ENCODE assay signal across 9 cellular contexts in the genomic region with DNA sequence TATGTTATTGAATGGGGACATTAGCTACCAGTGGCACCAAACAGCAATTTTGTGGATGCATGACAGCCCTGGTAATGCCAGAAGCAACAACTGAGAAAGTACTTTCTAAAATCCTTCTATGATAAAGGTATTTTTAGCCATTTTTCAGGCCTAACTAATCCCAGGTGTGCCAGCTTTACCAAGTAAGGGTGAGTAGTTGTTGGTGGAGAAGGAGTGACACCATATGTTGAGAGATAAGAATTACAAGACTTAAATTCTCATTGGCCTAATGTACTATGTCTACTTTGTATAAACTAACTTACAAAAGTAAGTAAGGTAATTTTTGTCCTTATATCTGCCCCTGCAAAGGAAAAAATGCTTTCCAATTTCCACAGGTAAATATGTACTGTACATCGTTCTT. TPM values are rescaled to one million over a fixed set of nuclear protein-coding genes. Genes with fewer than 3 reads are reported as not detected.
DNase-seq lines count a peak whose midpoint lies in the region; ATAC-seq, FAIRE-seq and TF ChIP-seq lines count a peak whose summit lies in the region.
"Had no signal": no experiment of that assay in that cellular context is flagged by ENCODE, and none has a peak within 500 bp of the region (broad histone marks: within the 10 kb centered on the region; RNA-seq: fewer than 3 reads in every experiment).

No MANE protein-coding gene starts in this region.

- H3K4me3 ChIP-seq in MM.1S (ENCODE audit: low read length) = no peak overlapping the region
- H3K4me3 ChIP-seq in mammary epithelial cell (replicated peaks in 1 of 3; ENCODE audit: insufficient read depth in 1 of 3, low read depth in 2 of 3, low read length in 3 of 3) = no peak overlapping the region
- no peak overlapping the region for H3K4me3 ChIP-seq in pancreas
- no peak overlapping the region for H3K4me3 ChIP-seq in CD4-positive, alpha-beta memory T cell (ENCODE audit: low read length in 2 of 2)

- in situ Hi-C loops in mammary epithelial cell (cut with MboI; ENCODE audit: low sequenced_read_pairs in 2 of 2) = loop anchor here (10.0 to 25.0 kb wide), 5 partner anchors 169 to 794 kb away; partner anchors contain the start of genes ARHGAP31 (in 1 of the 2) and TEX55 (in 1 of the 2)

- no peak overlapping the region for H3K27ac ChIP-seq in MM.1S (ENCODE audit: low read length)
- H3K27ac ChIP-seq in mammary epithelial cell (ENCODE audit: insufficient read depth, low read depth, low read length) = no peak overlapping the region
- H3K27ac ChIP-seq in pancreas = no peak overlapping the region
- H3K27ac ChIP-seq in CD4-positive, alpha-beta memory T cell (ENCODE audit: low read depth, low read length) = no peak overlapping the region
- H3K27ac ChIP-seq: neutrophil had no signal

- POLR2A ChIA-PET in CD4-positive, alpha-beta memory T cell (lab: Charles Lee; ENCODE audit: partially characterized antibody) = no interaction called here

- H3K9me3 Mint-ChIP-seq in activated T-cell treated with anti-CD3 and anti-CD28 coated beads, Interleukin-2, amount 50 U/mL, for 4 hours = no peaks in the 10 kb centered on the region
- no peaks in the 10 kb centered on the region for H3K9me3 Mint-ChIP-seq in CD4-positive, alpha-beta memory T cell

- H4K20me1 ChIP-seq in MM.1S (ENCODE audit: insufficient read depth, low read length) (no peaks in the 10 kb centered on the region), mammary epithelial cell (ENCODE audit: insufficient read depth, low read length) (no peaks in the 10 kb centered on the region)

- TF ChIP-seq CTCF in MM.1S (IDR thresholded peaks at IDR 0.05; ENCODE audit: low read length) (peak; percentile 65), mammary epithelial cell (conservative IDR thresholded peaks at IDR 0.05 in 1 of 2, IDR thresholded peaks at IDR 0.05 in 1 of 2; ENCODE audit: extremely low read depth in 1 of 2, insufficient read depth in 1 of 2, low read depth in 1 of 2, low read length in 2 of 2) (peak; percentile 47 to 61), pancreas (IDR thresholded peaks at IDR 0.05) (no peak)

- no peaks in the 10 kb centered on the region for H3K36me3 Mint-ChIP-seq in activated T-cell treated with anti-CD3 and anti-CD28 coated beads, Interleukin-2, amount 50 U/mL, for 4 hours (ENCODE audit: insufficient read depth)
- peaks cover 0 to 4% of the 10 kb centered on the region in 2 donors for H3K36me3 Mint-ChIP-seq in CD4-positive, alpha-beta memory T cell

- H3K9me2 ChIP-seq in MM.1S (replicated peaks; ENCODE audit: insufficient read depth, low read length) = no peaks in the 10 kb centered on the region

- no peak overlapping the region for H2AFZ ChIP-seq in MM.1S (ENCODE audit: low read length)
- no peak overlapping the region for H2AFZ ChIP-seq in mammary epithelial cell (ENCODE audit: low read depth, low read length)

- H3K4me1 Mint-ChIP-seq in activated T-cell treated with anti-CD3 and anti-CD28 coated beads, Interleukin-2, amount 50 U/mL, for 4 hours (ENCODE audit: low read depth) = peaks cover 11% of the 10 kb centered on the region
- peaks cover 9 to 14% (median 12%) of the 10 kb centered on the region in 4 donors for H3K4me1 Mint-ChIP-seq in CD4-positive, alpha-beta memory T cell

- H3K27me3 ChIP-seq in MM.1S (replicated peaks; ENCODE audit: insufficient read depth, low read length) (no peaks in the 10 kb centered on the region), mammary epithelial cell (ENCODE audit: insufficient read depth, low read length) (no peaks in the 10 kb centered on the region), pancreas (no peaks in the 10 kb centered on the region)
- no peaks in the 10 kb centered on the region for H3K27me3 ChIP-seq in CD4-positive, alpha-beta memory T cell (ENCODE audit: insufficient read depth, low read length)
- H3K27me3 ChIP-seq: neutrophil had no signal

- ATAC-seq in GM18870 (IDR thresholded peaks at IDR 0.05; ENCODE audit: unreplicated experiment) = peak; percentile 34
- ATAC-seq in pancreas = peak in 1 of 4 donors; percentile 17
- ATAC-seq in activated T-cell treated with anti-CD3 and anti-CD28 coated beads, Interleukin-2, amount 50 U/mL, for 4 hours = no peak
- ATAC-seq in HG03095 (IDR thresholded peaks at IDR 0.05; ENCODE audit: unreplicated experiment) = no peak

- no TSS peak for BruUV-seq in mammary epithelial cell (replicated peaks; lab: Mats Ljungman, UMichigan)

- no peak overlapping the region for H3K27ac Mint-ChIP-seq in CD4-positive, alpha-beta memory T cell

- DNase-seq in COR-L47 (lab: John Stamatoyannopoulos, UW) (peak; percentile 33), MM.1S (peak; percentile 67), mammary epithelial cell (peak; percentile 28), pancreas (no peak)
- DNase-seq in activated T-cell treated with anti-CD3 and anti-CD28 coated beads, Interleukin-2, amount 50 U/mL, for 4 hours = no peak
- no peak for DNase-seq in CD4-positive, alpha-beta memory T cell

- H3K79me2 ChIP-seq in MM.1S (ENCODE audit: low read length) = peaks cover 5% of the 10 kb centered on the region
- H3K79me2 ChIP-seq in mammary epithelial cell (ENCODE audit: insufficient read depth, low read length) = peaks cover 5% of the 10 kb centered on the region

- CTCF ChIA-PET in mammary epithelial cell (lab: Charles Lee; ENCODE audit: low non-redundant PET) = interaction anchor here (0.7 to 0.8 kb wide), 2 partner anchors 157 to 440 kb away, joined by 3 to 4 read pairs; no protein-coding TSS in a partner anchor
- CTCF ChIA-PET in CD4-positive, alpha-beta memory T cell (lab: Charles Lee; ENCODE audit: partially characterized antibody) = interaction anchor here (0.7 to 4.4 kb wide), 12 partner anchors 9 to 798 kb away, joined by 3 to 42 read pairs (median 4); partner anchors contain the start of genes ARHGAP31, B4GALT4, POGLUT1 and TEX55

- dilution Hi-C loops in mammary epithelial cell (cut with HindIII; ENCODE audit: low sequenced_read_pairs) = no loop called here

- no peak overlapping the region for H3K9ac ChIP-seq in MM.1S (ENCODE audit: low read length)
- H3K9ac ChIP-seq in mammary epithelial cell (ENCODE audit: insufficient read depth, low read length) = no peak overlapping the region

- WGBS in mammary epithelial cell (ENCODE audit: low coverage, missing lambda C conversion rate) = 41% methylated on average over 1 of the region's 1 CpG
- 32 to 48% methylated on average over 1 of the region's 1 CpG for WGBS in pancreas, 2 donors

- no peaks in the 10 kb centered on the region for H3K27me3 Mint-ChIP-seq in activated T-cell treated with anti-CD3 and anti-CD28 coated beads, Interleukin-2, amount 50 U/mL, for 4 hours (ENCODE audit: low read depth)
- peaks cover 0 to 1% of the 10 kb centered on the region in 2 donors for H3K27me3 Mint-ChIP-seq in CD4-positive, alpha-beta memory T cell

- peaks cover 4% of the 10 kb centered on the region for H3K4me1 ChIP-seq in MM.1S (ENCODE audit: low read length)
- H3K4me1 ChIP-seq in mammary epithelial cell (ENCODE audit: insufficient read depth, low read length) = peaks cover 6% of the 10 kb centered on the region
- peaks cover 0 to 6% (median 3%) of the 10 kb centered on the region in 3 donors for H3K4me1 ChIP-seq in pancreas
- peaks cover 10% of the 10 kb centered on the region for H3K4me1 ChIP-seq in CD4-positive, alpha-beta memory T cell (ENCODE audit: insufficient read depth, low read length)

- H3K4me2 ChIP-seq in MM.1S (ENCODE audit: low read depth, low read length) (no peak overlapping the region), mammary epithelial cell (ENCODE audit: insufficient read depth, low read depth, low read length) (no peak overlapping the region)

- intact Hi-C loops in mammary epithelial cell (cut with micrococcal nuclease) = loop anchor here (1.0 to 5.0 kb wide), 6 partner anchors 62 to 582 kb away; no protein-coding TSS in a partner anchor
- intact Hi-C loops in pancreas (cut with DNase I) = no loop called here
- intact Hi-C loops in CD4-positive, alpha-beta memory T cell (cut with micrococcal nuclease) = loop anchor here (1.0 to 2.0 kb wide), 2 partner anchors 406 to 582 kb away; no protein-coding TSS in a partner anchor

- H3K36me3 ChIP-seq in MM.1S (replicated peaks; ENCODE audit: insufficient read depth, low read length) = no peaks in the 10 kb centered on the region
- no peaks in the 10 kb centered on the region for H3K36me3 ChIP-seq in mammary epithelial cell (ENCODE audit: insufficient read depth, low read length)
- H3K36me3 ChIP-seq in pancreas = no peaks in the 10 kb centered on the region
- H3K36me3 ChIP-seq in CD4-positive, alpha-beta memory T cell (ENCODE audit: insufficient read depth, low read length) = no peaks in the 10 kb centered on the region
- H3K36me3 ChIP-seq: neutrophil had no signal

- no peak overlapping the region for H3K4me3 Mint-ChIP-seq in activated T-cell treated with anti-CD3 and anti-CD28 coated beads, Interleukin-2, amount 50 U/mL, for 4 hours
- H3K4me3 Mint-ChIP-seq in CD4-positive, alpha-beta memory T cell = no peak overlapping the region

- peaks cover 6% of the 10 kb centered on the region for H3F3A ChIP-seq in MM.1S (ENCODE audit: insufficient read depth, low read length)

- peak; percentile 47 for FAIRE-seq in pancreas (lab: Jason Lieb, UNC)

- H3K9me3 ChIP-seq in MM.1S (replicated peaks; ENCODE audit: insufficient read depth, low read length) (no peaks in the 10 kb centered on the region), mammary epithelial cell (replicated peaks; ENCODE audit: insufficient read depth, low read length) (no peaks in the 10 kb centered on the region), pancreas (no peaks in the 10 kb centered on the region)
- no peaks in the 10 kb centered on the region for H3K9me3 ChIP-seq in CD4-positive, alpha-beta memory T cell (ENCODE audit: control insufficient read depth in 1 of 2, low read length in 2 of 2)
- H3K9me3 ChIP-seq: neutrophil had no signal

RNA-seq across cellular contexts. Expression of gene COX17, which starts 4.1 kb away (rescaled TPM):
- 10 to 100 TPM; 11.3 to 41.1 TPM for total RNA-seq in mammary epithelial cell
- 39.9 TPM for polyA plus RNA-seq in mammary epithelial cell
- polyA minus RNA-seq in mammary epithelial cell = 3.2 TPM
- 10 to 100 TPM; 13.6 to 24.6 (median 18.6) TPM for total RNA-seq in pancreas
- polyA plus RNA-seq in pancreas = 100 to 1,000 TPM; 118 to 124 TPM
- 100 to 1,000 TPM in 2 of 3 donors, 10 to 100 TPM in 1; 94.7 to 118 (median 106) TPM for total RNA-seq in activated T-cell treated with anti-CD3 and anti-CD28 coated beads, Interleukin-2, amount 50 U/mL, for 4 hours
- total RNA-seq in CD4-positive, alpha-beta memory T cell = 10 to 100 TPM; 46.1 to 48.9 TPM
- polyA plus RNA-seq in CD4-positive, alpha-beta memory T cell = 10 to 100 TPM; 78.4 to 88.2 TPM

RNA-seq across cellular contexts. Expression of gene POPDC2, which starts 20.9 kb away (rescaled TPM):
- total RNA-seq in mammary epithelial cell (1 to 10 TPM in 1 of 2 donors, under 1 TPM in 1; 0.31 to 1.0 TPM), pancreas (1 to 10 TPM in 3 of 6 donors, under 1 TPM in 3; 0.52 to 3.3 (median 1.0) TPM)
- polyA plus RNA-seq in mammary epithelial cell (0.12 TPM), pancreas (1 to 10 TPM; 4.0 to 6.7 TPM)
- polyA minus RNA-seq in mammary epithelial cell = not detected
- 1 to 10 TPM in 2 of 3 donors, under 1 TPM in 1; 0.84 to 2.3 (median 2.0) TPM for total RNA-seq in activated T-cell treated with anti-CD3 and anti-CD28 coated beads, Interleukin-2, amount 50 U/mL, for 4 hours
- 1 to 10 TPM; 7.3 to 7.4 TPM for total RNA-seq in CD4-positive, alpha-beta memory T cell
- 1 to 10 TPM; 2.0 to 2.6 TPM for polyA plus RNA-seq in CD4-positive, alpha-beta memory T cell

RNA-seq across cellular contexts. Expression of gene CFAP91, which starts 21.5 kb away (rescaled TPM):
- total RNA-seq in mammary epithelial cell (under 1 TPM in 1 of 2 donors, not detected in 1; 0.17 TPM), pancreas (10 to 100 TPM in 4 of 6 donors, 1 to 10 TPM in 2; 8.6 to 20.9 (median 13.3) TPM)
- polyA plus RNA-seq in mammary epithelial cell (0.07 TPM), pancreas (10 to 100 TPM in 1 of 2 donors, 1 to 10 TPM in 1; 9.2 to 14.9 TPM)
- polyA minus RNA-seq in mammary epithelial cell = not detected
- total RNA-seq in activated T-cell treated with anti-CD3 and anti-CD28 coated beads, Interleukin-2, amount 50 U/mL, for 4 hours = under 1 TPM; 0.16 to 0.29 (median 0.25) TPM
- under 1 TPM in 1 of 2 experiments, not detected in 1; 0.58 TPM for total RNA-seq in CD4-positive, alpha-beta memory T cell
- under 1 TPM in 1 of 2 donors, not detected in 1; 0.48 TPM for polyA plus RNA-seq in CD4-positive, alpha-beta memory T cell

Comparison
In these comparisons a context has a peak if more than half of its experiments do, and no peak if none do; other contexts are left out.
1. DNase-seq: peak in COR-L47 (single experiment), MM.1S (single experiment) and mammary epithelial cell (single experiment); none in pancreas (0 of 6), activated T-cell treated with anti-CD3 and anti-CD28 coated beads, Interleukin-2, amount 50 U/mL, for 4 hours (single experiment) and CD4-positive, alpha-beta memory T cell (0 of 5).
2. CTCF ChIP-seq: peak in MM.1S (single experiment) and mammary epithelial cell (2 of 2); none in pancreas (0 of 4).
3. RNA of gene CFAP91, which starts 21.5 kb away (total RNA-seq): 8.6 to 20.9 TPM in pancreas; 0.58 TPM in CD4-positive, alpha-beta memory T cell, 0.16 to 0.29 TPM in activated T-cell treated with anti-CD3 and anti-CD28 coated beads, Interleukin-2, amount 50 U/mL, for 4 hours and 0.17 TPM in mammary epithelial cell; every median in the first group is over 4 times any median in the second.
4. intact Hi-C loops: an anchor here in mammary epithelial cell (1.0 to 5.0 kb wide) and CD4-positive, alpha-beta memory T cell (1.0 to 2.0 kb wide); none called in pancreas.